ENCODE assay signal across 30 cellular contexts in the genomic region with DNA sequence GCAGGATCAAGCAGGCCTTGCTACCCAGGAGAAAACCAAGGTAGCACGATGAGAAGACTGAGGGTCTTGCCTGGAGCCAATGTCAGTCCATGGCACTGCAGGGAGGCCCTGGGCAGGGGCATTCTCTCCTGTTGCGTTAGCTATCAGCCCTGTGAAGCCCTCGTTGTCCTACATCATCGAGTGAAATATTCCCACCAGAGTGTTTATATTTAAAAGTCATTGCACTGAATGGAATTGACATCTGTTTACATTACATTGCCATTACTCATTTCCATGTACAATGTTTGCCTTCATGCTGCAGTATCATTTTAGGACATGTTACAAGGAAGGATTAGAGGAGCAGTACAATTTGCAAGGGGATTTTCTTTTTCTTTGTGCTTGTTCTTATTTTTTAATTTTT.
DNase-seq lines count a peak whose midpoint lies in the region; ATAC-seq and TF ChIP-seq lines count a peak whose summit lies in the region.
"Had no signal": no experiment of that assay in that cellular context is flagged by ENCODE, and none has a peak within 500 bp of the region (broad histone marks: within the 10 kb centered on the region; RNA-seq: fewer than 3 reads in every experiment).

No MANE protein-coding gene starts in this region.

- H3K36me3 ChIP-seq in SJSA1 = no peaks in the 10 kb centered on the region
- H3K36me3 ChIP-seq: adrenal gland, BLaER1, brain microvascular endothelial cell, colonic mucosa, ovary, spleen, tibial artery had no signal

- H3K4me1 ChIP-seq in SJSA1 (replicated peaks) = peaks cover 21% of the 10 kb centered on the region
- H3K4me1 ChIP-seq: adrenal gland, BLaER1, colonic mucosa, spleen, tibial artery had no signal

- peaks cover 26% of the 10 kb centered on the region for H3K9me3 Mint-ChIP-seq in osteocyte (ENCODE audit: unreplicated experiment)

- no peaks in the 10 kb centered on the region for H3K27me3 ChIP-seq in SJSA1 (replicated peaks)
- H3K27me3 ChIP-seq: adrenal gland, BLaER1, brain microvascular endothelial cell, colonic mucosa, ovary, spleen had no signal

- no peak overlapping the region for H3K4me3 ChIP-seq in SJSA1
- H3K4me3 ChIP-seq: adrenal gland, BLaER1, colonic mucosa, ovary, PC-9, spleen, tibial artery had no signal

- no peak for TF ChIP-seq CTCF in osteocyte (IDR thresholded peaks at IDR 0.05)

- H3K4me1 Mint-ChIP-seq in osteocyte (ENCODE audit: unreplicated experiment) = peaks cover 13% of the 10 kb centered on the region
- H3K4me1 Mint-ChIP-seq: activated CD4-positive, alpha-beta T cell treated with anti-CD3 and anti-CD28 coated beads, Interleukin-2, amount 10 ng/mL, durations not matched to agents 24 days and 14 days had no signal

- peaks cover 9% of the 10 kb centered on the region for H3K9me3 ChIP-seq in SJSA1 (replicated peaks)
- H3K9me3 ChIP-seq: colonic mucosa, ovary had no signal

- peak overlapping the region; percentile 96 for H3K27ac ChIP-seq in SJSA1
- H3K27ac ChIP-seq: adrenal gland, BLaER1, brain microvascular endothelial cell, colonic mucosa, ovary, PC-9, spleen, tibial artery had no signal

- H3K27me3 Mint-ChIP-seq in osteocyte (ENCODE audit: unreplicated experiment) = no peaks in the 10 kb centered on the region
- H3K27me3 Mint-ChIP-seq: activated CD4-positive, alpha-beta T cell treated with anti-CD3 and anti-CD28 coated beads, Interleukin-2, amount 10 ng/mL, durations not matched to agents 24 days and 14 days had no signal

- H3K4me3 Mint-ChIP-seq in osteocyte (ENCODE audit: unreplicated experiment) = no peak overlapping the region
- H3K4me3 Mint-ChIP-seq: activated CD4-positive, alpha-beta T cell treated with anti-CD3 and anti-CD28 coated beads, Interleukin-2, amount 10 ng/mL, durations not matched to agents 24 days and 14 days; activated T-cell treated with anti-CD3 and anti-CD28 coated beads, Interleukin-2, amount 50 U/mL, for 24 hours; natural killer cell treated with Interleukin-12 subunit alpha and Interleukin-12 subunit beta and Interleukin-15 and Interleukin-18, amount 100 ng/mL, for 72 hours; T-helper 2 cell treated with Interferon-gamma antibody and Interleukin-4, amounts not matched to agents 5 μg/mL and 100 μg/mL, for 36 hours had no signal

- H3K27ac Mint-ChIP-seq in osteocyte (ENCODE audit: unreplicated experiment) = peak overlapping the region; percentile 8
- H3K27ac Mint-ChIP-seq: activated CD4-positive, alpha-beta T cell treated with anti-CD3 and anti-CD28 coated beads, Interleukin-2, amount 10 ng/mL, durations not matched to agents 24 days and 14 days; activated T-cell treated with anti-CD3 and anti-CD28 coated beads, Interleukin-2, amount 50 U/mL, for 24 hours; natural killer cell treated with Interleukin-12 subunit alpha and Interleukin-12 subunit beta and Interleukin-15 and Interleukin-18, amount 100 ng/mL, for 72 hours; T-helper 2 cell treated with Interferon-gamma antibody and Interleukin-4, amounts not matched to agents 5 μg/mL and 100 μg/mL, for 36 hours had no signal

- no peak for ATAC-seq in GM21423 (IDR thresholded peaks at IDR 0.05; ENCODE audit: unreplicated experiment)
- ATAC-seq in GM19463 (IDR thresholded peaks at IDR 0.05; ENCODE audit: unreplicated experiment) = no peak
- ATAC-seq: esophagus mucosa; HCT116; natural killer cell treated with Interleukin-12 subunit alpha and Interleukin-12 subunit beta and Interleukin-15 and Interleukin-18, amount 100 ng/mL, for 72 hours had no signal

- H3K36me3 Mint-ChIP-seq in osteocyte (ENCODE audit: unreplicated experiment) = peaks cover 3% of the 10 kb centered on the region

- DNase-seq in EH (ENCODE audit: low read depth) (peak; percentile 41), SJSA1 (ENCODE audit: low read depth in 1 of 2, low spot score in 2 of 2) (peak; percentile 80 to 89), fibroblast of gingiva (ENCODE audit: low read depth) (peak; percentile 74), osteocyte (ENCODE audit: extremely low spot score, unreplicated experiment) (no peak), D341Med (ENCODE audit: low spot score) (no peak)
- no peak for DNase-seq in activated CD4-positive, alpha-beta T cell treated with anti-CD3 and anti-CD28 coated beads for 4 hours
- DNase-seq: activated CD4-positive, alpha-beta T cell treated with anti-CD3 and anti-CD28 coated beads, Interleukin-2, amount 10 ng/mL, durations not matched to agents 24 days and 14 days; activated T-cell treated with anti-CD3 and anti-CD28 coated beads, Interleukin-2, amount 50 U/mL, for 24 hours; adrenal gland; colonic mucosa; COR-L47; glutamatergic neuron; kidney; NCI-H1694 treated with DMSO at 0.1 percent for 48 hours; NCI-H2171 treated with DMSO at 0.1 percent for 48 hours; NCI-H524; ovary; PC-9; retina; Right ventricle myocardium superior; spleen; tibial artery had no signal

Comparison
In these comparisons a context has a peak if more than half of its experiments do, and no peak if none do; other contexts are left out.
1. DNase-seq: peak in EH (single experiment), SJSA1 (2 of 2) and fibroblast of gingiva (single experiment); none in osteocyte (single experiment), activated CD4-positive, alpha-beta T cell treated with anti-CD3 and anti-CD28 coated beads for 4 hours (0 of 2) and D341Med (single experiment).